Comparison of ENCODE assay signal across 1 cellular context in genomic region chr6:85431271-85431670, GRCh38.
TF ChIP-seq lines count a peak whose summit lies in the region.

No MANE protein-coding gene starts in this region.

TF ChIP-seq in HepG2, 621 proteins besides CTCF, POLR2A, EP300 and RAD21 (continued from another document):
- no peak for TF ChIP-seq HMGXB3 (CRISPR knock-in tag; IDR thresholded peaks at IDR 0.05; ENCODE audit: borderline replicate concordance)
- no peak for TF ChIP-seq ZFP82 (CRISPR knock-in tag; IDR thresholded peaks at IDR 0.05; ENCODE audit: borderline replicate concordance)
- TF ChIP-seq ATF2 (CRISPR knock-in tag; IDR thresholded peaks at IDR 0.05): no peak
- no peak for TF ChIP-seq ZNF343 (CRISPR knock-in tag; IDR thresholded peaks at IDR 0.05)
- TF ChIP-seq ZBTB43 (CRISPR knock-in tag; conservative IDR thresholded peaks at IDR 0.05): no peak
- TF ChIP-seq TRAFD1 (CRISPR knock-in tag; IDR thresholded peaks at IDR 0.05; ENCODE audit: borderline replicate concordance): no peak
- TF ChIP-seq NFE2L1 (CRISPR knock-in tag; IDR thresholded peaks at IDR 0.05; ENCODE audit: borderline replicate concordance): no peak
- TF ChIP-seq ZMAT3 (CRISPR knock-in tag; conservative IDR thresholded peaks at IDR 0.05): no peak
- no peak for TF ChIP-seq ZGPAT (CRISPR knock-in tag; IDR thresholded peaks at IDR 0.05)
- TF ChIP-seq ZNF446 (CRISPR knock-in tag; IDR thresholded peaks at IDR 0.05): no peak
- no peak for TF ChIP-seq ZNF83 (CRISPR knock-in tag; IDR thresholded peaks at IDR 0.05; ENCODE audit: borderline replicate concordance)
TF ChIP-seq in HepG2: peak in this region for 0.
